Comparison of ENCODE assay signal across 28 cellular contexts in genomic region chr10:33295851-33296250, GRCh38. TPM values are rescaled to one million over a fixed set of nuclear protein-coding genes. Genes with fewer than 3 reads are reported as not detected.
A peak's percentile ranks its signal among the peaks of the same experiment; 100 is the strongest.
DNase-seq lines count a peak whose midpoint lies in the region; ATAC-seq and TF ChIP-seq lines count a peak whose summit lies in the region.
"Had no signal": no experiment of that assay in that cellular context is flagged by ENCODE, and none has a peak within 500 bp of the region (broad histone marks: within the 10 kb centered on the region; RNA-seq: fewer than 3 reads in every experiment).

No MANE protein-coding gene starts in this region.

- H3K9me3 ChIP-seq in Panc1 (ENCODE audit: control insufficient read depth, insufficient read depth, low read depth, low read length) (no peaks in the 10 kb centered on the region), gastrocnemius medialis (no peaks in the 10 kb centered on the region)
- H3K9me3 ChIP-seq: SJCRH30, upper lobe of right lung had no signal

- intact Hi-C loops in Panc1 (cut with micrococcal nuclease; ENCODE audit: unreplicated experiment) (no loop called here), gastrocnemius medialis (cut with DNase I; ENCODE audit: low total_unique reads) (no loop called here)

- POLR2A ChIA-PET in Panc1 (lab: Charles Lee) = no interaction called here

- DNase-seq in EH (ENCODE audit: low read depth) (peak; percentile 76), Panc1 (ENCODE audit: low read depth, low spot score) (no peak), fibroblast of gingiva (ENCODE audit: low read depth) (peak; percentile 59), gastrocnemius medialis (no peak), LoVo (ENCODE audit: low spot score) (no peak)
- DNase-seq in stimulated activated CD4-positive, alpha-beta T cell treated with anti-CD3 and anti-CD28 coated beads, Interleukin-12 subunit alpha, Interleukin-12 subunit beta, amount 100 ng/mL, for 4 hours = no peak
- DNase-seq: activated CD4-positive, alpha-beta T cell treated with anti-CD3 and anti-CD28 coated beads for 48 hours; activated gamma-delta T cell; activated naive CD8-positive, alpha-beta T cell treated with anti-CD3 and anti-CD28 coated beads for 36 hours; activated T-cell treated with anti-CD3 and anti-CD28 coated beads, Interleukin-2, amount 50 U/mL, for 4 hours; aorta; C1 segment of cervical spinal cord; central memory CD4-positive, alpha-beta T cell; COR-L47; erythroblast; foreskin keratinocyte; NCI-H1417 treated with DMSO at 0.1 percent for 48 hours; NCI-H774; right cardiac atrium; SJCRH30; stimulated activated CD4-positive, alpha-beta T cell treated with anti-CD3 and anti-CD28 coated beads, Interleukin-4, amount 100 ng/mL, for 1 hour; T-cell; upper lobe of right lung had no signal

- in situ Hi-C loops in Panc1 (cut with HindIII; ENCODE audit: low pct_unique_long_range_greater_than_20kb, low sequenced_read_pairs) (no loop called here), gastrocnemius medialis (cut with MboI; ENCODE audit: low sequenced_read_pairs in 4 of 4) (no loop called here)

- H3K27me3 ChIP-seq in Panc1 (ENCODE audit: control insufficient read depth, insufficient read depth, low read length) (no peaks in the 10 kb centered on the region), gastrocnemius medialis (no peaks in the 10 kb centered on the region)
- H3K27me3 ChIP-seq: foreskin keratinocyte, SJCRH30, upper lobe of right lung had no signal

- no peak for ATAC-seq in Panc1
- ATAC-seq in gastrocnemius medialis = no peak
- ATAC-seq in GM18519 (IDR thresholded peaks at IDR 0.05; ENCODE audit: low FRiP score, unreplicated experiment) = no peak
- no peak for ATAC-seq in GM21825 (IDR thresholded peaks at IDR 0.05; ENCODE audit: unreplicated experiment)
- ATAC-seq: activated T-cell treated with anti-CD3 and anti-CD28 coated beads, Interleukin-2, amount 50 U/mL, for 4 hours; foreskin keratinocyte; natural killer cell treated with Interleukin-12 subunit alpha and Interleukin-12 subunit beta and Interleukin-15 and Interleukin-18, amount 100 ng/mL, for 72 hours; right cardiac atrium; T-cell; upper lobe of right lung had no signal

- TF ChIP-seq CTCF in Panc1 (IDR thresholded peaks at IDR 0.05) = no peak
- TF ChIP-seq CTCF in gastrocnemius medialis (IDR thresholded peaks at IDR 0.05 in 4 of 5, conservative IDR thresholded peaks at IDR 0.05 in 1 of 5) = no peak

- BruUV-seq in Panc1 (replicated peaks; lab: Mats Ljungman, UMichigan) = no TSS peak

- H3K4me1 ChIP-seq in Panc1 (ENCODE audit: control insufficient read depth, insufficient read depth, low read length) = peaks cover 50% of the 10 kb centered on the region
- peaks cover 45 to 64% of the 10 kb centered on the region in 2 donors for H3K4me1 ChIP-seq in gastrocnemius medialis
- H3K4me1 ChIP-seq: parathyroid adenoma had no signal

- H3K4me3 ChIP-seq in Panc1 (ENCODE audit: low read depth in 2 of 2, low read length in 2 of 2) (no peak overlapping the region), gastrocnemius medialis (no peak overlapping the region)
- H3K4me3 ChIP-seq: lung, SJCRH30, upper lobe of right lung had no signal

- no peak for TF ChIP-seq POLR2A in gastrocnemius medialis (IDR thresholded peaks at IDR 0.05)

- H3K36me3 ChIP-seq in Panc1 (ENCODE audit: control insufficient read depth, insufficient read depth, low read length) (no peaks in the 10 kb centered on the region; the same call in 1 of the 2 replicates), gastrocnemius medialis (no peaks in the 10 kb centered on the region)
- H3K36me3 ChIP-seq: SJCRH30 had no signal

- CTCF ChIA-PET in Panc1 (lab: Charles Lee) = no interaction called here

- peak overlapping the region; percentile 96 for H3K27ac ChIP-seq in Panc1 (ENCODE audit: low read length)
- peak overlapping the region; percentile 19 to 68 (median 56) for H3K27ac ChIP-seq in gastrocnemius medialis
- H3K27ac ChIP-seq: foreskin keratinocyte, parathyroid adenoma, SJCRH30, upper lobe of right lung had no signal

RNA-seq across cellular contexts. Expression of gene NRP1, which starts 38.6 kb away (rescaled TPM):
- total RNA-seq in Panc1 (2021; ENCODE audit: unreplicated experiment) (93.4 TPM), gastrocnemius medialis (10 to 100 TPM; 20.4 to 29.0 (median 22.1) TPM)
- 75.5 TPM for polyA plus RNA-seq in Panc1 (2012; ENCODE audit: insufficient read length)

Comparison
In these comparisons a context has a peak if more than half of its experiments do, and no peak if none do; other contexts are left out.
1. DNase-seq: peak in EH (single experiment) and fibroblast of gingiva (single experiment); none in Panc1 (single experiment), gastrocnemius medialis (0 of 2), stimulated activated CD4-positive, alpha-beta T cell treated with anti-CD3 and anti-CD28 coated beads, Interleukin-12 subunit alpha, Interleukin-12 subunit beta, amount 100 ng/mL, for 4 hours (single experiment) and LoVo (single experiment).